8 cellular contexts compared by ENCODE assay signal in the genomic region with DNA sequence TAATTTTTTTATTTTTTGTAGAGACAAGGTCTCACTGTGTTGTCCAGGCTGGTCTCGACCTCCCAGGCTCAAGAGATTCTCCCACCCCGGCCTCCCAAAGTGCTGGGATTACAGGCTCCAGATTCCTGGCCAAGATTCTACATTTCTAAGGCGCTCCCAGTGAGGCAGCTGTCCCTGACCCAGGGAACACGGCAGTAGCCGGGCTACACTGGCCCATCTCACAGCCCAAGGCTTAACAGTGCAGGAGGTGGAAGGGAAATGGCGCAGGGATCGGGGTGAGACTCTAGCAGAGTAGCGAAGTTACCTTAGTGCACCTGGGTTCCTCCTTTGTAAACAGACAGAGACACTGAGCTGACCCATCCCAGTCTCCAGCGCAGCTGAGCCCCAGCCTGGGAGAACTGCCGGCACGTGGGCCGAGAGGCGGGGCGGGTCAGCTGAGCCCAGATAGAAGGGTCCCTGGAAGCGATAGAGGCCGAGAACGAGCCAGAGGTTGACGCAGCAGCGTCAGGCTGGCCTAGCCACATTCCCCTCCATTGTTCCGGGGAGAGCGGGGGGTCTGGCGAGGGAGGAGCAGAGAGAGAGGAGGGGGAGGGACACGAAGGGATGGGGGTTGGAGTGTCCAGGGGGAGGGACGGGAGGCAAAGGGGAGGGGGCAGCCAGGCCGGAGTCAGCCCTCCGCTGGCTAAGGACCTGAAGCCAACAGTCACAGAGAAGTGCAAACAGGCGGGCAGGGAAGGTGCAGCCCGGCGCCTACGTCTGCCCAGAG. TPM values are rescaled to one million over a fixed set of nuclear protein-coding genes. Genes with fewer than 3 reads are reported as not detected.
DNase-seq lines count a peak whose midpoint lies in the region; ATAC-seq and TF ChIP-seq lines count a peak whose summit lies in the region.

No MANE protein-coding gene starts in this region.

- H3K27ac Mint-ChIP-seq in activated CD4-positive, alpha-beta T cell treated with anti-CD3 and anti-CD28 coated beads, Interleukin-2, amount 10 ng/mL, durations not matched to agents 24 days and 14 days, result peak overlapping the region; percentile 70

- TF ChIP-seq CTCF in brain microvascular endothelial cell (IDR thresholded peaks at IDR 0.05; ENCODE audit: low read depth, low read length, missing control alignments), result no peak

- H3K27me3 ChIP-seq in brain microvascular endothelial cell (replicated peaks), result no peaks in the 10 kb centered on the region

- H3K4me3 ChIP-seq in brain microvascular endothelial cell (ENCODE audit: low read depth, low read length), result peak overlapping the region; percentile 68

- no peak overlapping the region for H3K27ac ChIP-seq in brain microvascular endothelial cell

- no peaks in the 10 kb centered on the region for H3K36me3 ChIP-seq in brain microvascular endothelial cell (replicated peaks)

- ATAC-seq in left colon, result peak; percentile 3
- ATAC-seq in HG02642 (IDR thresholded peaks at IDR 0.05; ENCODE audit: poor library complexity, unreplicated experiment), result no peak

- no peaks in the 10 kb centered on the region for H3K27me3 Mint-ChIP-seq in activated CD4-positive, alpha-beta T cell treated with anti-CD3 and anti-CD28 coated beads, Interleukin-2, amount 10 ng/mL, durations not matched to agents 24 days and 14 days

- peaks cover 12% of the 10 kb centered on the region for H3K36me3 Mint-ChIP-seq in activated CD4-positive, alpha-beta T cell treated with anti-CD3 and anti-CD28 coated beads, Interleukin-2, amount 10 ng/mL, durations not matched to agents 24 days and 14 days (ENCODE audit: low read depth)

- peak overlapping the region; percentile 85 for H3K4me3 Mint-ChIP-seq in activated CD4-positive, alpha-beta T cell treated with anti-CD3 and anti-CD28 coated beads, Interleukin-2, amount 10 ng/mL, durations not matched to agents 24 days and 14 days

- DNase-seq in activated CD4-positive, alpha-beta T cell treated with anti-CD3 and anti-CD28 coated beads, Interleukin-2, amount 10 ng/mL, durations not matched to agents 24 days and 14 days, result no peak
- DNase-seq in activated CD4-positive, alpha-beta T cell treated with anti-CD3 and anti-CD28 coated beads, Interleukin-2, amount 50 U/mL, for 48 hours, result no peak
- DNase-seq in brain microvascular endothelial cell (no peak), left colon (peak; percentile 58 to 60), superior temporal gyrus (ENCODE audit: extremely low spot score) (peak; percentile 76), glomerular visceral epithelial cell (ENCODE audit: extremely low spot score) (no peak)
- DNase-seq in stimulated activated CD4-positive, alpha-beta T cell treated with anti-CD3 and anti-CD28 coated beads, Interleukin-1b, Interleukin-23, amount 100 ng/mL, for 48 hours, result no peak

- intact Hi-C loops in activated CD4-positive, alpha-beta T cell treated with anti-CD3 and anti-CD28 coated beads, Interleukin-2, amount 10 ng/mL, durations not matched to agents 24 days and 14 days (cut with micrococcal nuclease), result loop anchor here (5.0 kb wide), 1 partner anchor 299 kb away; no protein-coding TSS in a partner anchor
- intact Hi-C loops in left colon (cut with DNase I, micrococcal nuclease), result loop anchor here in 1 of 2 donors (5.0 kb wide), 1 partner anchor 231 kb away; no protein-coding TSS in a partner anchor

- in situ Hi-C loops in brain microvascular endothelial cell (cut with HindIII; ENCODE audit: low pct_ligation_motif_present, low sequenced_read_pairs), result no loop called here

- peaks cover 43% of the 10 kb centered on the region for H3K4me1 Mint-ChIP-seq in activated CD4-positive, alpha-beta T cell treated with anti-CD3 and anti-CD28 coated beads, Interleukin-2, amount 10 ng/mL, durations not matched to agents 24 days and 14 days

- no peaks in the 10 kb centered on the region for H3K9me3 Mint-ChIP-seq in activated CD4-positive, alpha-beta T cell treated with anti-CD3 and anti-CD28 coated beads, Interleukin-2, amount 10 ng/mL, durations not matched to agents 24 days and 14 days

RNA-seq across cellular contexts. Expression of a gene that starts 2.5 kb away (rescaled TPM):
- total RNA-seq in activated CD4-positive, alpha-beta T cell treated with anti-CD3 and anti-CD28 coated beads, Interleukin-2, amount 10 ng/mL, durations not matched to agents 24 days and 14 days, result 67.7 and 73.3 TPM in 2 replicates
- total RNA-seq in left colon, result 10 to 100 TPM; 50.2 to 50.9 TPM

RNA-seq across cellular contexts. Expression of a gene that starts 15.8 kb away (rescaled TPM):
- not detected in 2 replicates for total RNA-seq in activated CD4-positive, alpha-beta T cell treated with anti-CD3 and anti-CD28 coated beads, Interleukin-2, amount 10 ng/mL, durations not matched to agents 24 days and 14 days
- total RNA-seq in left colon, result not detected

Comparison
In these comparisons a context has a peak if more than half of its experiments do, and no peak if none do; other contexts are left out.
1. DNase-seq: peak in left colon (2 of 2) and superior temporal gyrus (single experiment); none in activated CD4-positive, alpha-beta T cell treated with anti-CD3 and anti-CD28 coated beads, Interleukin-2, amount 10 ng/mL, durations not matched to agents 24 days and 14 days (single experiment), activated CD4-positive, alpha-beta T cell treated with anti-CD3 and anti-CD28 coated beads, Interleukin-2, amount 50 U/mL, for 48 hours (0 of 2), brain microvascular endothelial cell (single experiment), glomerular visceral epithelial cell (single experiment) and stimulated activated CD4-positive, alpha-beta T cell treated with anti-CD3 and anti-CD28 coated beads, Interleukin-1b, Interleukin-23, amount 100 ng/mL, for 48 hours (single experiment).